ENCODE assay signal across 10 cellular contexts in genomic region chrX:68894142-68894512, GRCh38.
DNase-seq lines count a peak whose midpoint lies in the region; ATAC-seq and TF ChIP-seq lines count a peak whose summit lies in the region.
"Had no signal": no experiment of that assay in that cellular context is flagged by ENCODE, and none has a peak within 500 bp of the region (broad histone marks: within the 10 kb centered on the region; RNA-seq: fewer than 3 reads in every experiment).

No MANE protein-coding gene starts in this region.

- H3K4me3 ChIP-seq in neural progenitor cell (no peak overlapping the region), uterus (peak overlapping the region in 1 of 2 donors; percentile 14), OCI-LY7 (ENCODE audit: low read depth, low read length, poor library complexity, severe bottlenecking) (no peak overlapping the region)

- peaks cover 23% of the 10 kb centered on the region for H3K27me3 Mint-ChIP-seq in neural progenitor cell (ENCODE audit: insufficient read depth, low read depth)

- H3F3A ChIP-seq in neural progenitor cell (ENCODE audit: low read depth), result peaks cover 5% of the 10 kb centered on the region

- H3K36me3 ChIP-seq in neural progenitor cell (no peaks in the 10 kb centered on the region), uterus (no peaks in the 10 kb centered on the region), OCI-LY7 (ENCODE audit: insufficient read depth, low read length) (no peaks in the 10 kb centered on the region)

- H3K36me3 Mint-ChIP-seq in neural progenitor cell, result no peaks in the 10 kb centered on the region

- H3K9me3 Mint-ChIP-seq in neural progenitor cell, result peaks cover 24% of the 10 kb centered on the region

- TF ChIP-seq POLR2A in uterus (IDR thresholded peaks at IDR 0.05), result no peak

- H4K20me1 ChIP-seq in neural progenitor cell (ENCODE audit: low read depth) (no peaks in the 10 kb centered on the region), OCI-LY7 (ENCODE audit: insufficient read depth, low read length) (no peaks in the 10 kb centered on the region)

- intact Hi-C loops in Right ventricle myocardium inferior (cut with DNase I), result loop anchor here (2.0 kb wide), 2 partner anchors 65 to 105 kb away; partner anchors contain the start of gene EFNB1
- intact Hi-C loops in cardiac septum (cut with DNase I), result loop anchor here (1.0 to 2.0 kb wide), 2 partner anchors 41 to 63 kb away; no protein-coding TSS in a partner anchor
- intact Hi-C loops in uterus (cut with DNase I; ENCODE audit: low total_unique reads), result no loop called here
- intact Hi-C loops in OCI-LY7 (cut with micrococcal nuclease; ENCODE audit: unreplicated experiment), result no loop called here

- CTCF ChIA-PET in OCI-LY7 (lab: Charles Lee; ENCODE audit: unreplicated experiment), result no interaction called here

- H3K4me3 Mint-ChIP-seq in neural progenitor cell, result peak overlapping the region; percentile 46

- peak; percentile 47 for ATAC-seq in Right ventricle myocardium inferior
- no peak for ATAC-seq in HG03025 (IDR thresholded peaks at IDR 0.05; ENCODE audit: low FRiP score, unreplicated experiment)

- H3K27ac ChIP-seq in neural progenitor cell (no peak overlapping the region), uterus (peak overlapping the region; percentile 80 to 81), OCI-LY7 (ENCODE audit: low read depth, low read length, poor library complexity, severe bottlenecking) (no peak overlapping the region)

- BruUV-seq in OCI-LY7 (replicated peaks; lab: Mats Ljungman, UMichigan), result no TSS peak

- peaks cover 44% of the 10 kb centered on the region for H3K4me1 Mint-ChIP-seq in neural progenitor cell

- H3K9me2 ChIP-seq in OCI-LY7 (ENCODE audit: insufficient read depth, low read length), result no peaks in the 10 kb centered on the region

- POLR2A ChIA-PET in OCI-LY7 (lab: Charles Lee), result interaction anchor here (0.6 to 1.2 kb wide), 2 partner anchors 24 to 29 kb away, joined by 3 read pairs; no protein-coding TSS in a partner anchor

- peaks cover 15% of the 10 kb centered on the region for H3K27me3 ChIP-seq in neural progenitor cell
- no peaks in the 10 kb centered on the region for H3K27me3 ChIP-seq in uterus

- peak overlapping the region; percentile 65 for H3K4me2 ChIP-seq in neural progenitor cell
- H3K4me2 ChIP-seq in OCI-LY7 (ENCODE audit: low read length), result no peak overlapping the region

- no peak overlapping the region for H3K9ac ChIP-seq in neural progenitor cell

- H3K9me3 ChIP-seq in neural progenitor cell (ENCODE audit: low read depth) (no peaks in the 10 kb centered on the region), uterus (no peaks in the 10 kb centered on the region), OCI-LY7 (ENCODE audit: low read length) (no peaks in the 10 kb centered on the region)

- H3K27ac Mint-ChIP-seq in neural progenitor cell, result peak overlapping the region; percentile 38

- TF ChIP-seq CTCF in neural progenitor cell (IDR thresholded peaks at IDR 0.05) (no peak), uterus (IDR thresholded peaks at IDR 0.05) (no peak), OCI-LY7 (conservative IDR thresholded peaks at IDR 0.05; ENCODE audit: low read length) (no peak)

- H3K79me2 ChIP-seq in neural progenitor cell (ENCODE audit: low read depth), result no peaks in the 10 kb centered on the region
- no peaks in the 10 kb centered on the region for H3K79me2 ChIP-seq in OCI-LY7 (ENCODE audit: insufficient read depth, low read depth, low read length)

- H3K4me1 ChIP-seq in neural progenitor cell (peaks cover 26% of the 10 kb centered on the region), uterus (no peaks in the 10 kb centered on the region), OCI-LY7 (ENCODE audit: insufficient read depth, low read length, poor library complexity, severe bottlenecking) (no peaks in the 10 kb centered on the region)

- no peak overlapping the region for H2AFZ ChIP-seq in neural progenitor cell (replicated peaks)
- H2AFZ ChIP-seq in OCI-LY7 (ENCODE audit: low read length), result no peak overlapping the region

- DNase-seq in Right ventricle myocardium inferior (ENCODE audit: missing footprints) (no peak), cardiac septum (ENCODE audit: low spot score) (no peak), glomerular visceral epithelial cell (ENCODE audit: extremely low spot score) (peak; percentile 8), neural progenitor cell (ENCODE audit: low spot score) (no peak), uterus (peak in 1 of 2 donors; percentile 20), COR-L47 (lab: John Stamatoyannopoulos, UW) (no peak), OCI-LY7 (ENCODE audit: low spot score) (no peak)
- DNase-seq: activated effector memory CD4-positive, alpha-beta T cell treated with anti-CD3 and anti-CD28 coated beads, Interleukin-2, amount 50 U/mL, for 16 hours; MM.1S had no signal

Comparison
In these comparisons a context has a peak if more than half of its experiments do, and no peak if none do; other contexts are left out.
1. H3K27ac ChIP-seq: peak in uterus (2 of 2); none in neural progenitor cell (single experiment) and OCI-LY7 (single experiment).
2. intact Hi-C loops: an anchor here in Right ventricle myocardium inferior (2.0 kb wide) and cardiac septum (1.0 to 2.0 kb wide); none called in uterus and OCI-LY7.